Comparison of ENCODE assay signal across 10 cellular contexts in genomic region chr10:74223755-74224530, GRCh38.
A peak's percentile ranks its signal among the peaks of the same experiment; 100 is the strongest.
DNase-seq lines count a peak whose midpoint lies in the region; ATAC-seq and TF ChIP-seq lines count a peak whose summit lies in the region.
"Had no signal": no experiment of that assay in that cellular context is flagged by ENCODE, and none has a peak within 500 bp of the region (broad histone marks: within the 10 kb centered on the region; RNA-seq: fewer than 3 reads in every experiment).

No MANE protein-coding gene starts in this region.

- no peak overlapping the region for H2BK15ac ChIP-seq in H9 (ENCODE audit: low read depth, low read length)

- H3K14ac ChIP-seq in H9 (ENCODE audit: insufficient read depth, low read length), result no peak overlapping the region

- no peak overlapping the region for H3K18ac ChIP-seq in H9 (ENCODE audit: insufficient read length, low read depth, low read length)

- no peak overlapping the region for H3K4me3 ChIP-seq in foreskin fibroblast (ENCODE audit: low read depth in 1 of 2, low read length in 2 of 2)

- no peak overlapping the region for H3K4me3 Mint-ChIP-seq in H9
- H3K4me3 Mint-ChIP-seq in activated CD8-positive, alpha-beta T cell treated with anti-CD3 and anti-CD28 coated beads, Interleukin-2, amount 10 ng/mL, durations not matched to agents 7 days and 5 days, result no peak overlapping the region

- no peak overlapping the region for H4K91ac ChIP-seq in H9 (ENCODE audit: insufficient read length, low read depth, low read length)

- H2AK5ac ChIP-seq in H9 (ENCODE audit: insufficient read length, low read length), result no peak overlapping the region

- H4K20me1 ChIP-seq in H9 (ENCODE audit: control insufficient read depth, insufficient read depth, insufficient read length), result no peaks in the 10 kb centered on the region

- no peak overlapping the region for H3K27ac ChIP-seq in H9 (ENCODE audit: insufficient read length, low read depth, low read length)

- no peaks in the 10 kb centered on the region for H3K23me2 ChIP-seq in H9 (ENCODE audit: insufficient read length, low read depth, low read length, poor library complexity, severe bottlenecking)

- WGBS in H9 (ENCODE audit: extremely low coverage, insufficient read length, low lambda C conversion rate), result no CpG with 5 or more reads among the region's 9 CpGs

- no peaks in the 10 kb centered on the region for H3K27me3 ChIP-seq in H9 (ENCODE audit: insufficient read depth, low read length)

- DNase-seq in ACHN (peak; percentile 54), H9 (no peak), foreskin fibroblast (peak; percentile 57 to 76), SKM-1 (lab: John Stamatoyannopoulos, UW; ENCODE audit: unreplicated experiment) (no peak)
- DNase-seq in activated CD8-positive, alpha-beta T cell treated with anti-CD3 and anti-CD28 coated beads, Interleukin-2, amount 10 ng/mL, durations not matched to agents 7 days and 5 days, result no peak
- DNase-seq in stimulated activated CD4-positive, alpha-beta T cell treated with anti-CD3 and anti-CD28 coated beads, Interleukin-2, amount 100 ng/mL, for 24 hours, result no peak
- DNase-seq: activated CD4-positive, CD25-positive, alpha-beta regulatory T cell; NCI-H526 treated with DMSO at 0.1 percent for 48 hours had no signal

- no peak overlapping the region for H2BK12ac ChIP-seq in H9 (ENCODE audit: insufficient read length, low read depth, low read length)

- H3K4me1 Mint-ChIP-seq in H9, result no peaks in the 10 kb centered on the region
- peaks cover 23% of the 10 kb centered on the region for H3K4me1 Mint-ChIP-seq in activated CD8-positive, alpha-beta T cell treated with anti-CD3 and anti-CD28 coated beads, Interleukin-2, amount 10 ng/mL, durations not matched to agents 7 days and 5 days (ENCODE audit: low read depth)

- no peaks in the 10 kb centered on the region for H3K27me3 Mint-ChIP-seq in H9 (ENCODE audit: low read depth)
- H3K27me3 Mint-ChIP-seq in activated CD8-positive, alpha-beta T cell treated with anti-CD3 and anti-CD28 coated beads, Interleukin-2, amount 10 ng/mL, durations not matched to agents 7 days and 5 days (ENCODE audit: low read depth), result no peaks in the 10 kb centered on the region

- H3K27ac Mint-ChIP-seq in H9, result peak overlapping the region in 2 of 3 experiments; percentile 34 to 65; a peak in 1 of 7 replicates
- peak overlapping the region; percentile 65 for H3K27ac Mint-ChIP-seq in activated CD8-positive, alpha-beta T cell treated with anti-CD3 and anti-CD28 coated beads, Interleukin-2, amount 10 ng/mL, durations not matched to agents 7 days and 5 days

- no peak overlapping the region for H4K8ac ChIP-seq in H9 (replicated peaks; ENCODE audit: insufficient read length, low read depth, low read length)

- no peak for TF ChIP-seq CTCF in H9 (conservative IDR thresholded peaks at IDR 0.05)
- TF ChIP-seq CTCF in foreskin fibroblast (IDR thresholded peaks at IDR 0.05; ENCODE audit: low read depth, low read length), result no peak

- H3K79me2 ChIP-seq in H9 (ENCODE audit: insufficient read depth, low read length), result no peaks in the 10 kb centered on the region

- H3K9me3 ChIP-seq in H9 (ENCODE audit: control insufficient read depth, low read depth, low read length), result no peaks in the 10 kb centered on the region

- H3K9ac ChIP-seq in H9 (ENCODE audit: extremely low read depth, insufficient read length, low read length), result no peak overlapping the region

- in situ Hi-C loops in ACHN (cut with HindIII; ENCODE audit: low pct_ligation_motif_present, low pct_unique_long_range_greater_than_20kb, low sequenced_read_pairs), result no loop called here

- ATAC-seq in activated CD8-positive, alpha-beta T cell treated with anti-CD3 and anti-CD28 coated beads, Interleukin-2, amount 10 ng/mL, durations not matched to agents 7 days and 5 days, result peak; percentile 63
- ATAC-seq in GM21390 (IDR thresholded peaks at IDR 0.05; ENCODE audit: unreplicated experiment), result no peak
- no peak for ATAC-seq in HG03135 (IDR thresholded peaks at IDR 0.05; ENCODE audit: unreplicated experiment)

- no peak overlapping the region for H2BK20ac ChIP-seq in H9 (ENCODE audit: low read depth, low read length, poor library complexity, severe bottlenecking)

- H2AFZ ChIP-seq in H9 (ENCODE audit: low read length), result no peak overlapping the region

- H3K4me1 ChIP-seq in H9 (ENCODE audit: insufficient read depth, low read length), result no peaks in the 10 kb centered on the region; the same call in 1 of the 2 replicates

- no peak overlapping the region for H3T11ph ChIP-seq in H9 (ENCODE audit: low read length)

- no peaks in the 10 kb centered on the region for H3K79me1 ChIP-seq in H9 (ENCODE audit: insufficient read depth, low read depth, low read length, poor library complexity, severe bottlenecking)

- no peak overlapping the region for H4K5ac ChIP-seq in H9 (ENCODE audit: insufficient read length, low read depth, low read length)

- H2BK5ac ChIP-seq in H9 (ENCODE audit: insufficient read length, low read length), result no peak overlapping the region

- H3K4me2 ChIP-seq in H9 (ENCODE audit: insufficient read depth, insufficient read length, low read length), result no peak overlapping the region

- H3K23ac ChIP-seq in H9 (ENCODE audit: insufficient read length, low read depth, low read length), result no peak overlapping the region

- no peak overlapping the region for H3K4ac ChIP-seq in H9 (ENCODE audit: low read depth, low read length)

- POLR2A ChIA-PET in activated CD8-positive, alpha-beta T cell treated with anti-CD3 and anti-CD28 coated beads, Interleukin-2, amount 10 ng/mL, durations not matched to agents 7 days and 5 days (lab: Charles Lee), result no interaction called here

- no peak overlapping the region for H3K56ac ChIP-seq in H9 (ENCODE audit: insufficient read length, low read depth, low read length)

- no peaks in the 10 kb centered on the region; a peak in 1 of 5 replicates for H3K9me3 Mint-ChIP-seq in H9
- H3K9me3 Mint-ChIP-seq in activated CD8-positive, alpha-beta T cell treated with anti-CD3 and anti-CD28 coated beads, Interleukin-2, amount 10 ng/mL, durations not matched to agents 7 days and 5 days (ENCODE audit: insufficient read depth), result no peaks in the 10 kb centered on the region

- H3K36me3 Mint-ChIP-seq in H9 (ENCODE audit: insufficient read depth in 1 of 3, low read depth in 3 of 3), result 0 out of 7 replicates have a peak, but pooled peaks cover 0 to 1% (median 0%) of the 10 kb centered on the region in 3 experiments
- H3K36me3 Mint-ChIP-seq in activated CD8-positive, alpha-beta T cell treated with anti-CD3 and anti-CD28 coated beads, Interleukin-2, amount 10 ng/mL, durations not matched to agents 7 days and 5 days (ENCODE audit: low read depth), result peaks cover 10% of the 10 kb centered on the region

- H2BK120ac ChIP-seq in H9 (ENCODE audit: low read depth, low read length, poor library complexity, severe bottlenecking), result no peak overlapping the region

- CTCF ChIA-PET in activated CD8-positive, alpha-beta T cell treated with anti-CD3 and anti-CD28 coated beads, Interleukin-2, amount 10 ng/mL, durations not matched to agents 7 days and 5 days (lab: Charles Lee), result interaction anchor here (1.8 kb wide), 1 partner anchor 11 kb away, joined by 7 read pairs; no protein-coding TSS in a partner anchor

Comparison
In these comparisons a context has a peak if more than half of its experiments do, and no peak if none do; other contexts are left out.
1. DNase-seq: peak in ACHN (single experiment) and foreskin fibroblast (2 of 2); none in H9 (single experiment), activated CD8-positive, alpha-beta T cell treated with anti-CD3 and anti-CD28 coated beads, Interleukin-2, amount 10 ng/mL, durations not matched to agents 7 days and 5 days (single experiment), SKM-1 (single experiment) and stimulated activated CD4-positive, alpha-beta T cell treated with anti-CD3 and anti-CD28 coated beads, Interleukin-2, amount 100 ng/mL, for 24 hours (0 of 2).